1 cellular context compared by ENCODE assay signal in the genomic region with DNA sequence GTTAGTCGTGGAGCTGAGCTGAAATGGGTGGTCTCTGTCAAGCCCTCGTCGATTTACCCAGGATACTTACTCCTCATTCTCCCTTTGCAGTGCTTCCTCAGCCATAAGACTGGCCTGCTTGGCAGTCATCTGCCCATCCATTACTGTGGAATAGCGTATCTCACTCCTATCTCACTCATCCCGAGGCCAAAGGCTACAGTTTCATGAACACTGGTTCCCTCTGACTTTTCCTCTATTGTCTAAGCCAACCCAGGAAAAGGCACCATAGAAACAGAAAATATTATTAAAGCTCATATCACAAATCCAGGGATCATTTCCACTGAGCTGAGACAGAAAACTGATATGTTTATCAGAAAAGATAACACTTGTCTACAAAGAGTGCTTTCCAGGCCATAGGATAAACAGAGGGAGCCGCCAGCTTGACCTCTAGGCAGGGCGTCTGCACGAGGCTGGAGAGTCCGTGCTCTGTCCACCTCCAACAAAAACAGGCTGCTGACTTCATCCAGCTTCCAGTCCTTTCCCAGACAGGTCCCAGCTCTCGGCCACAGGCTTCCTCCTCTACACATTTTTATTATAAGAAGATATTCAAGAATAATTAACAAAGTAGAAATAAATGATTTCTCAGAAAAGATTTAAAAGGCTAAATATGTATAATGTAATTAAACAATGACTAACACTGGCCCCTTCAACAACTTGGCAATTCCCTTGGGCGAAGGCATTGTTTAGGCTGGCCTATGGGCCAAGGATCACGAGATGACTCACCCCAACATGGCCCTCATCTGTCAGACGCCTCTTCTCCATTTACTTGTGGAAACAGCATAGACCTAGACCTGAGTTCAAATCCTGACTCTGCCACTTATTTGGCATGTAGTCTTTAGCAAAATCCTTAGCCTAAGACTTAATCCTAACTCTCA.
A peak's percentile ranks its signal among the peaks of the same experiment; 100 is the strongest.
TF ChIP-seq lines count a peak whose summit lies in the region.

No MANE protein-coding gene starts in this region.

TF ChIP-seq in IMR-90, 13 proteins besides CTCF, POLR2A, EP300 and RAD21:
- TF ChIP-seq RFX5 (IDR thresholded peaks at IDR 0.05; ENCODE audit: low read depth, low read length) (no peak), FOS (IDR thresholded peaks at IDR 0.05; ENCODE audit: low read depth, low read length) (peak; percentile 41; the same call in 1 of the 2 replicates), SMC3 (IDR thresholded peaks at IDR 0.05; ENCODE audit: low read depth, low read length) (no peak), NFE2L2 (IDR thresholded peaks at IDR 0.05; ENCODE audit: low read depth, low read length) (no peak), MAFK (IDR thresholded peaks at IDR 0.05; ENCODE audit: low read depth, low read length) (no peak), MAZ (IDR thresholded peaks at IDR 0.05; ENCODE audit: borderline replicate concordance, low read depth, low read length) (no peak), RCOR1 (IDR thresholded peaks at IDR 0.05; ENCODE audit: insufficient replicate concordance, low read length) (no peak), CHD1 (IDR thresholded peaks at IDR 0.05; ENCODE audit: low read depth, low read length) (no peak), CEBPB (IDR thresholded peaks at IDR 0.05; ENCODE audit: low read depth, low read length) (no peak), MXI1 (IDR thresholded peaks at IDR 0.05; ENCODE audit: borderline replicate concordance, low read depth, low read length) (no peak), BHLHE40 (IDR thresholded peaks at IDR 0.05; ENCODE audit: low read depth, low read length) (0 out of 2 replicates have a peak, but pooled peaks have one; percentile 24)
- TF ChIP-seq, protein P1, sequence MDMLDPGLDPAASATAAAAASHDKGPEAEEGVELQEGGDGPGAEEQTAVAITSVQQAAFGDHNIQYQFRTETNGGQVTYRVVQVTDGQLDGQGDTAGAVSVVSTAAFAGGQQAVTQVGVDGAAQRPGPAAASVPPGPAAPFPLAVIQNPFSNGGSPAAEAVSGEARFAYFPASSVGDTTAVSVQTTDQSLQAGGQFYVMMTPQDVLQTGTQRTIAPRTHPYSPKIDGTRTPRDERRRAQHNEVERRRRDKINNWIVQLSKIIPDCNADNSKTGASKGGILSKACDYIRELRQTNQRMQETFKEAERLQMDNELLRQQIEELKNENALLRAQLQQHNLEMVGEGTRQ (IDR thresholded peaks at IDR 0.05; ENCODE audit: low read depth, low read length): no peak
- TF ChIP-seq, protein P2, sequence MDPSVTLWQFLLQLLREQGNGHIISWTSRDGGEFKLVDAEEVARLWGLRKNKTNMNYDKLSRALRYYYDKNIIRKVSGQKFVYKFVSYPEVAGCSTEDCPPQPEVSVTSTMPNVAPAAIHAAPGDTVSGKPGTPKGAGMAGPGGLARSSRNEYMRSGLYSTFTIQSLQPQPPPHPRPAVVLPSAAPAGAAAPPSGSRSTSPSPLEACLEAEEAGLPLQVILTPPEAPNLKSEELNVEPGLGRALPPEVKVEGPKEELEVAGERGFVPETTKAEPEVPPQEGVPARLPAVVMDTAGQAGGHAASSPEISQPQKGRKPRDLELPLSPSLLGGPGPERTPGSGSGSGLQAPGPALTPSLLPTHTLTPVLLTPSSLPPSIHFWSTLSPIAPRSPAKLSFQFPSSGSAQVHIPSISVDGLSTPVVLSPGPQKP (IDR thresholded peaks at IDR 0.05; ENCODE audit: borderline replicate concordance, low read depth, low read length): no peak
